Comparison of ENCODE assay signal across 19 cellular contexts in the genomic region with DNA sequence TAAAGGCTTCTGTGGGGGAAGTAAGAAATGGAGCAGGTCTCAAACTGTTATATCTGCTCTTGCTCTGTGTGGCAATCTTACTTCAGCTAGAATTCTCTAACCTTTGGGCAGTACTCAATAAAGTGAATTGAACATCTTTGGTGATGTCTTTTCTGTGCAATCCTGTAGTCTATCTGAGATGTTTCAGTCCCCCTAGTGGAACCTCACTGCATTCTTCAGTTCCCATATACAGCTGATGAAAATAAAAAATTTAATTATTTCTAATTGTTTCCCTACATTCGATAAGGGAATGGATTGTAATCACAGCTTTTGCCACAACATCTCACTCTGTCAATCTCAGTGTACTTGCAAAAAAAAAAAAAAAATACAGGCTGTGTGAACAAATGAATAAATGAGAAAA.
DNase-seq lines count a peak whose midpoint lies in the region; ATAC-seq, FAIRE-seq and TF ChIP-seq lines count a peak whose summit lies in the region.
"Had no signal": no experiment of that assay in that cellular context is flagged by ENCODE, and none has a peak within 500 bp of the region (broad histone marks: within the 10 kb centered on the region; RNA-seq: fewer than 3 reads in every experiment).

No MANE protein-coding gene starts in this region.

- TF ChIP-seq CTCF in liver (IDR thresholded peaks at IDR 0.05; ENCODE audit: low read depth, low read length, missing input control) = peak; percentile 24
- TF ChIP-seq CTCF in HepG2 (CRISPR knock-in tag; IDR thresholded peaks at IDR 0.05) = no peak
- TF ChIP-seq CTCF in OCI-LY3 (IDR thresholded peaks at IDR 0.05; ENCODE audit: low read depth, low read length) = peak; percentile 40
- peak; percentile 65 for TF ChIP-seq CTCF in endodermal cell (conservative IDR thresholded peaks at IDR 0.05)

- no peak for DNase-seq in HepG2 (ENCODE audit: low spot score)
- DNase-seq in endodermal cell = no peak
- DNase-seq in activated T-cell treated with anti-CD3 and anti-CD28 coated beads, Interleukin-2, amount 50 U/mL, for 72 hours = no peak
- DNase-seq in NCI-H1048 (lab: John Stamatoyannopoulos, UW) = no peak
- DNase-seq: activated gamma-delta T cell; caudate nucleus; CD4-positive, CD25-positive, alpha-beta regulatory T cell; DMS79; left lung; NCI-H1436; substantia nigra; T-cell had no signal

- FAIRE-seq in HepG2 (lab: Jason Lieb, UNC) = no peak
- FAIRE-seq: GM18507 had no signal

- H3K27me3 ChIP-seq in liver (ENCODE audit: control insufficient read depth in 4 of 4, insufficient read depth in 4 of 4, low read length in 3 of 4) = no peaks in the 10 kb centered on the region
- no peaks in the 10 kb centered on the region; a peak in 1 of 5 replicates for H3K27me3 ChIP-seq in HepG2 (ENCODE audit: control insufficient read depth in 1 of 2, insufficient read depth in 2 of 2, low read length in 2 of 2)
- no peaks in the 10 kb centered on the region for H3K27me3 ChIP-seq in OCI-LY3 (ENCODE audit: low read depth, low read length)
- no peaks in the 10 kb centered on the region for H3K27me3 ChIP-seq in endodermal cell (ENCODE audit: control insufficient read depth, insufficient read depth, low read length, poor library complexity, severe bottlenecking)
- H3K27me3 ChIP-seq: left lung had no signal

- intact Hi-C loops in HepG2 (cut with micrococcal nuclease; ENCODE audit: unreplicated experiment) = no loop called here

- H3K4me2 ChIP-seq in HepG2 (ENCODE audit: low read depth, low read length) (no peak overlapping the region), OCI-LY3 (ENCODE audit: low read length) (no peak overlapping the region)

- ATAC-seq in HepG2 (no peak), HG03135 (IDR thresholded peaks at IDR 0.05; ENCODE audit: unreplicated experiment) (no peak), GM19467 (IDR thresholded peaks at IDR 0.05; ENCODE audit: unreplicated experiment) (no peak)
- ATAC-seq in activated T-cell treated with anti-CD3 and anti-CD28 coated beads, Interleukin-2, amount 50 U/mL, for 72 hours (replicated peaks in 1 of 2) = no peak
- ATAC-seq: esophagus mucosa, left lung, Right ventricle myocardium inferior, T-cell had no signal

- H3K4me3 Mint-ChIP-seq in endodermal cell = no peak overlapping the region
- H3K4me3 Mint-ChIP-seq in activated T-cell treated with anti-CD3 and anti-CD28 coated beads, Interleukin-2, amount 50 U/mL, for 72 hours = no peak overlapping the region
- H3K4me3 Mint-ChIP-seq: CD4-positive, CD25-positive, alpha-beta regulatory T cell; T-cell had no signal

- WGBS in liver = 88% methylated on average over 1 of the region's 1 CpG
- WGBS in HepG2 (ENCODE audit: low lambda C conversion rate) = 2% methylated on average over 1 of the region's 1 CpG
- WGBS in endodermal cell (ENCODE audit: insufficient coverage in 1 of 2, insufficient read length in 1 of 2), 2 experiments = no CpG with 5 or more reads among the region's 1 CpG

- H2AFZ ChIP-seq in HepG2 (ENCODE audit: low read length) (no peak overlapping the region), OCI-LY3 (ENCODE audit: low read depth, low read length) (no peak overlapping the region)

- no peaks in the 10 kb centered on the region for H3K9me3 ChIP-seq in liver (ENCODE audit: control insufficient read depth in 4 of 4, low read length in 3 of 4)
- H3K9me3 ChIP-seq in HepG2 (ENCODE audit: low read length) = no peaks in the 10 kb centered on the region; the same call in 1 of the 2 replicates
- H3K9me3 ChIP-seq in OCI-LY3 (ENCODE audit: insufficient read depth, low read length) = no peaks in the 10 kb centered on the region
- H3K9me3 ChIP-seq in endodermal cell (ENCODE audit: control insufficient read depth, low read length) = no peaks in the 10 kb centered on the region

- no peaks in the 10 kb centered on the region for H3K36me3 ChIP-seq in liver (ENCODE audit: control insufficient read depth in 4 of 4, insufficient read depth in 3 of 4, low read depth in 1 of 4, low read length in 3 of 4)
- no peaks in the 10 kb centered on the region for H3K36me3 ChIP-seq in HepG2 (replicated peaks in 1 of 2; ENCODE audit: control insufficient read depth in 1 of 2, insufficient read depth in 2 of 2, low read length in 2 of 2)
- H3K36me3 ChIP-seq in OCI-LY3 (replicated peaks; ENCODE audit: low read depth, low read length) = no peaks in the 10 kb centered on the region
- no peaks in the 10 kb centered on the region for H3K36me3 ChIP-seq in endodermal cell (ENCODE audit: control insufficient read depth, insufficient read depth, low read length)
- H3K36me3 ChIP-seq: left lung had no signal

- TF ChIP-seq RAD21 in liver (IDR thresholded peaks at IDR 0.05) (peak in 1 of 2 donors; percentile 22), HepG2 (CRISPR knock-in tag; IDR thresholded peaks at IDR 0.05) (no peak)

- TF ChIP-seq POLR2A in HepG2 (IDR thresholded peaks at IDR 0.05; ENCODE audit: insufficient read depth in 1 of 2, low read depth in 2 of 2, low read length in 2 of 2) = no peak

- BruUV-seq in HepG2 (replicated peaks; lab: Mats Ljungman, UMichigan) = no TSS peak

- no peaks in the 10 kb centered on the region for H4K20me1 ChIP-seq in HepG2 (ENCODE audit: insufficient read depth, low read length)
- H4K20me1 ChIP-seq in OCI-LY3 (ENCODE audit: insufficient read depth, low read length) = no peaks in the 10 kb centered on the region

- H3K4me1 ChIP-seq in liver (ENCODE audit: control insufficient read depth in 4 of 4, insufficient read depth in 4 of 4, low read length in 3 of 4) (no peaks in the 10 kb centered on the region), HepG2 (ENCODE audit: insufficient read depth, low read length) (no peaks in the 10 kb centered on the region), OCI-LY3 (ENCODE audit: low read length) (no peaks in the 10 kb centered on the region), endodermal cell (ENCODE audit: control insufficient read depth, insufficient read depth, low read length) (no peaks in the 10 kb centered on the region)
- H3K4me1 ChIP-seq: left lung had no signal

- H3K27ac Mint-ChIP-seq in endodermal cell = no peak overlapping the region
- H3K27ac Mint-ChIP-seq in activated T-cell treated with anti-CD3 and anti-CD28 coated beads, Interleukin-2, amount 50 U/mL, for 72 hours = no peak overlapping the region
- H3K27ac Mint-ChIP-seq: CD4-positive, CD25-positive, alpha-beta regulatory T cell; T-cell had no signal

- in situ Hi-C loops in HepG2 (cut with HindIII; ENCODE audit: extremely low pct_ligation_motif_present, low pct_unique_long_range_greater_than_20kb) = no loop called here

- H3K9ac ChIP-seq in liver (ENCODE audit: low read depth in 1 of 2, low read length in 2 of 2) (no peak overlapping the region), HepG2 (ENCODE audit: insufficient read depth, low read depth, low read length) (no peak overlapping the region), OCI-LY3 (ENCODE audit: low read length) (no peak overlapping the region), endodermal cell (ENCODE audit: extremely low read depth, low read length, poor library complexity, severe bottlenecking) (no peak overlapping the region)

- H3K4me3 ChIP-seq in liver (ENCODE audit: low read depth in 1 of 3, low read length in 3 of 3) (no peak overlapping the region), HepG2 (replicated peaks in 1 of 3; ENCODE audit: insufficient read depth in 1 of 3, low read depth in 2 of 3, low read length in 3 of 3) (no peak overlapping the region), OCI-LY3 (ENCODE audit: low read length) (no peak overlapping the region), endodermal cell (ENCODE audit: low read length) (no peak overlapping the region)
- H3K4me3 ChIP-seq: left lung had no signal

- H3K79me2 ChIP-seq in HepG2 (ENCODE audit: insufficient read depth, low read length) (no peaks in the 10 kb centered on the region), OCI-LY3 (ENCODE audit: low read length) (no peaks in the 10 kb centered on the region)

- H3K27ac ChIP-seq in liver (ENCODE audit: low read depth in 1 of 2, low read length in 2 of 2) = no peak overlapping the region
- no peak overlapping the region for H3K27ac ChIP-seq in HepG2 (ENCODE audit: extremely low read length, insufficient read depth, low read length)
- no peak overlapping the region for H3K27ac ChIP-seq in OCI-LY3 (ENCODE audit: low read length)
- no peak overlapping the region for H3K27ac ChIP-seq in endodermal cell (ENCODE audit: low read depth, low read length)
- H3K27ac ChIP-seq: left lung had no signal

- H3K27me3 Mint-ChIP-seq in endodermal cell (ENCODE audit: insufficient read depth) = peaks cover 2% of the 10 kb centered on the region
- H3K27me3 Mint-ChIP-seq in activated T-cell treated with anti-CD3 and anti-CD28 coated beads, Interleukin-2, amount 50 U/mL, for 72 hours (ENCODE audit: low read depth) = no peaks in the 10 kb centered on the region
- H3K27me3 Mint-ChIP-seq: CD4-positive, CD25-positive, alpha-beta regulatory T cell; T-cell had no signal

- no peaks in the 10 kb centered on the region for H3K4me1 Mint-ChIP-seq in endodermal cell
- no peaks in the 10 kb centered on the region for H3K4me1 Mint-ChIP-seq in activated T-cell treated with anti-CD3 and anti-CD28 coated beads, Interleukin-2, amount 50 U/mL, for 72 hours (ENCODE audit: low read depth)
- H3K4me1 Mint-ChIP-seq: CD4-positive, CD25-positive, alpha-beta regulatory T cell; T-cell had no signal

- H3K36me3 Mint-ChIP-seq in endodermal cell (ENCODE audit: low read depth) = no peaks in the 10 kb centered on the region
- no peaks in the 10 kb centered on the region for H3K36me3 Mint-ChIP-seq in activated T-cell treated with anti-CD3 and anti-CD28 coated beads, Interleukin-2, amount 50 U/mL, for 72 hours (ENCODE audit: insufficient read depth in 2 of 2)
- H3K36me3 Mint-ChIP-seq: CD4-positive, CD25-positive, alpha-beta regulatory T cell; T-cell had no signal

- TF ChIP-seq EP300 in HepG2 (IDR thresholded peaks at IDR 0.05; ENCODE audit: low read depth in 2 of 2, low read length in 2 of 2) (no peak), HepG2 (CRISPR knock-in tag; IDR thresholded peaks at IDR 0.05; ENCODE audit: borderline replicate concordance) (no peak)

- POLR2A ChIA-PET in HepG2 (lab: Yijun Ruan, JAX) = no interaction called here

- peaks cover 4% of the 10 kb centered on the region for H3K9me3 Mint-ChIP-seq in endodermal cell
- H3K9me3 Mint-ChIP-seq in activated T-cell treated with anti-CD3 and anti-CD28 coated beads, Interleukin-2, amount 50 U/mL, for 72 hours = peaks cover 3 to 5% of the 10 kb centered on the region in 2 donors

- CTCF ChIA-PET in HepG2 (lab: Yijun Ruan, JAX; ENCODE audit: low intra/inter-chr PET ratio, low total read pairs) = no interaction called here

TF ChIP-seq in HepG2, 621 proteins besides CTCF, POLR2A, EP300 and RAD21 (continues in another document):
- TF ChIP-seq, protein P1, sequence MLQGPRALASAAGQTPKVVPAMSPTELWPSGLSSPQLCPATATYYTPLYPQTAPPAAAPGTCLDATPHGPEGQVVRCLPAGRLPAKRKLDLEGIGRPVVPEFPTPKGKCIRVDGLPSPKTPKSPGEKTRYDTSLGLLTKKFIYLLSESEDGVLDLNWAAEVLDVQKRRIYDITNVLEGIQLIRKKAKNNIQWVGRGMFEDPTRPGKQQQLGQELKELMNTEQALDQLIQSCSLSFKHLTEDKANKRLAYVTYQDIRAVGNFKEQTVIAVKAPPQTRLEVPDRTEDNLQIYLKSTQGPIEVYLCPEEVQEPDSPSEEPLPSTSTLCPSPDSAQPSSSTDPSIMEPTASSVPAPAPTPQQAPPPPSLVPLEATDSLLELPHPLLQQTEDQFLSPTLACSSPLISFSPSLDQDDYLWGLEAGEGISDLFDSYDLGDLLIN (CRISPR knock-in tag; IDR thresholded peaks at IDR 0.05; ENCODE audit: borderline replicate concordance) = no peak
- no peak for TF ChIP-seq BRCA1 (CRISPR knock-in tag; IDR thresholded peaks at IDR 0.05)
